In the genomic region with DNA sequence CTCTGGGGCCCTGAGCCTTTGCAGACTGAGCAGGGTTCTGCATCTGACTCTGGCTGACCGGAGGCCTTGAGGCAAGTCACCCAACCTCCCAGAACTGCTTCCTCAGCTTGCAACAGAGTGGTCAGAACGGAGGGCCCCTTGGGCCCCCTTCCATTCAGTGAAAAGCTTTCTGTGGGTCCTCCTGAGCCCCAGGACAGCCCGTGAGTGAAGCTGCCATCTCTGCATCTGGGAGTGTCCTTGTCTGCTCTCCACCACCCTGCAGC, we compare ENCODE assay signal across 10 cellular contexts.
"Had no signal": no experiment of that assay in that cellular context is flagged by ENCODE, and none has a peak within 500 bp of the region (broad histone marks: within the 10 kb centered on the region; RNA-seq: fewer than 3 reads in every experiment).

No MANE protein-coding gene starts in this region.

- ATAC-seq: HCT116, HepG2 had no signal

- H2AFZ ChIP-seq: GM23248 had no signal

- H3K4me3 ChIP-seq: GM23248, HAP-1 had no signal

- H3K4me2 ChIP-seq: KMS-11 had no signal

- DNase-seq: GM23248, GOT3, H7, HFFc6, KBM-7 had no signal

- H3K9ac ChIP-seq: GM23248, KMS-11 had no signal

- H3K27ac ChIP-seq: GM23248, HL-60, KMS-11 had no signal

- H3K36me3 ChIP-seq: HAP-1 had no signal

- H3K4me1 ChIP-seq: HAP-1 had no signal
